In genomic region chr14:99231850-99232401, GRCh38 we compare ENCODE assay signal across 8 cellular contexts. TPM values are rescaled to one million over a fixed set of nuclear protein-coding genes. Genes with fewer than 3 reads are reported as not detected.
DNase-seq lines count a peak whose midpoint lies in the region; ATAC-seq and TF ChIP-seq lines count a peak whose summit lies in the region.
"Had no signal": no experiment of that assay in that cellular context is flagged by ENCODE, and none has a peak within 500 bp of the region (broad histone marks: within the 10 kb centered on the region; RNA-seq: fewer than 3 reads in every experiment).

No MANE protein-coding gene starts in this region.

- TF ChIP-seq CTCF in smooth muscle cell (IDR thresholded peaks at IDR 0.05; ENCODE audit: borderline replicate concordance, insufficient read depth, poor library complexity, severe bottlenecking) (no peak), brain microvascular endothelial cell (IDR thresholded peaks at IDR 0.05; ENCODE audit: low read depth, low read length, missing control alignments) (no peak)

- H3K4me3 Mint-ChIP-seq in activated CD8-positive, alpha-beta T cell treated with anti-CD3 and anti-CD28 coated beads, Interleukin-2, amount 10 ng/mL, durations not matched to agents 7 days and 5 days, result peak overlapping the region; percentile 73

- H3K4me2 ChIP-seq in smooth muscle cell, result peak overlapping the region; percentile 83

- H3K27me3 ChIP-seq in smooth muscle cell (ENCODE audit: low read depth) (no peaks in the 10 kb centered on the region), brain microvascular endothelial cell (replicated peaks) (no peaks in the 10 kb centered on the region)

- H3K4me3 ChIP-seq in smooth muscle cell (peak overlapping the region; percentile 47), brain microvascular endothelial cell (ENCODE audit: low read depth, low read length) (no peak overlapping the region)

- H3K36me3 ChIP-seq in smooth muscle cell (ENCODE audit: low read depth), result no peaks in the 10 kb centered on the region
- H3K36me3 ChIP-seq in brain microvascular endothelial cell (replicated peaks), result no peaks in the 10 kb centered on the region

- no peaks in the 10 kb centered on the region for H3K9me3 Mint-ChIP-seq in activated CD8-positive, alpha-beta T cell treated with anti-CD3 and anti-CD28 coated beads, Interleukin-2, amount 10 ng/mL, durations not matched to agents 7 days and 5 days (ENCODE audit: insufficient read depth)

- H3K4me1 ChIP-seq in smooth muscle cell (ENCODE audit: low read depth), result peaks cover 20% of the 10 kb centered on the region

- H3K9ac ChIP-seq in smooth muscle cell (ENCODE audit: low read depth), result no peak overlapping the region

- POLR2A ChIA-PET in HEK293T (lab: Yijun Ruan, JAX), result no interaction called here
- POLR2A ChIA-PET in activated CD8-positive, alpha-beta T cell treated with anti-CD3 and anti-CD28 coated beads, Interleukin-2, amount 10 ng/mL, durations not matched to agents 7 days and 5 days (lab: Charles Lee), result interaction anchor here (0.6 to 28.3 kb wide), 5 partner anchors 9 to 34 kb away, joined by 3 to 767 read pairs (median 15); partner anchors contain the start of gene BCL11B

- H3K36me3 Mint-ChIP-seq in activated CD8-positive, alpha-beta T cell treated with anti-CD3 and anti-CD28 coated beads, Interleukin-2, amount 10 ng/mL, durations not matched to agents 7 days and 5 days (ENCODE audit: low read depth), result peaks cover 82% of the 10 kb centered on the region

- CTCF ChIA-PET in HEK293T (lab: Yijun Ruan, JAX), result interaction anchor here (0.7 to 3.3 kb wide), 3 partner anchors 10 to 156 kb away, joined by 3 to 11 read pairs (median 5); no protein-coding TSS in a partner anchor
- CTCF ChIA-PET in activated CD8-positive, alpha-beta T cell treated with anti-CD3 and anti-CD28 coated beads, Interleukin-2, amount 10 ng/mL, durations not matched to agents 7 days and 5 days (lab: Charles Lee), result interaction anchor here (0.9 to 20.3 kb wide), 10 partner anchors 10 to 51 kb away, joined by 3 to 373 read pairs (median 10); partner anchors contain the start of gene BCL11B

- peaks cover 95% of the 10 kb centered on the region for H3K4me1 Mint-ChIP-seq in activated CD8-positive, alpha-beta T cell treated with anti-CD3 and anti-CD28 coated beads, Interleukin-2, amount 10 ng/mL, durations not matched to agents 7 days and 5 days (ENCODE audit: low read depth)

- peak; percentile 12 for ATAC-seq in activated CD8-positive, alpha-beta T cell treated with anti-CD3 and anti-CD28 coated beads, Interleukin-2, amount 10 ng/mL, durations not matched to agents 7 days and 5 days

- no peaks in the 10 kb centered on the region for H4K20me1 ChIP-seq in smooth muscle cell (ENCODE audit: low read depth)

- H3K27ac Mint-ChIP-seq in activated CD8-positive, alpha-beta T cell treated with anti-CD3 and anti-CD28 coated beads, Interleukin-2, amount 10 ng/mL, durations not matched to agents 7 days and 5 days, result peak overlapping the region; percentile 98

- in situ Hi-C loops in brain microvascular endothelial cell (cut with HindIII; ENCODE audit: low pct_ligation_motif_present, low sequenced_read_pairs), result no loop called here

- H3K9me3 ChIP-seq in smooth muscle cell (replicated peaks; ENCODE audit: low read depth), result no peaks in the 10 kb centered on the region

- peaks cover 28% of the 10 kb centered on the region for H3F3A ChIP-seq in smooth muscle cell (ENCODE audit: low read depth)

- H2AFZ ChIP-seq in smooth muscle cell (ENCODE audit: low read depth), result peak overlapping the region; percentile 35

- H3K27ac ChIP-seq in smooth muscle cell (ENCODE audit: low read depth), result no peak overlapping the region
- no peak overlapping the region for H3K27ac ChIP-seq in brain microvascular endothelial cell

- WGBS in smooth muscle cell (ENCODE audit: low lambda C conversion rate), result 14% methylated on average over 12 of the region's 15 CpGs

- DNase-seq in HEK293T (ENCODE audit: extremely low spot score) (peak; percentile 33), iPS DF 19.7 (ENCODE audit: low read depth, low spot score) (peak; percentile 56), smooth muscle cell (lab: John Stamatoyannopoulos, UW; ENCODE audit: unreplicated experiment) (no peak), Kasumi-1 (lab: John Stamatoyannopoulos, UW) (no peak), brain microvascular endothelial cell (no peak)
- DNase-seq in activated CD8-positive, alpha-beta T cell treated with anti-CD3 and anti-CD28 coated beads, Interleukin-2, amount 10 ng/mL, durations not matched to agents 7 days and 5 days, result peak; percentile 62
- no peak for DNase-seq in central memory CD4-positive, alpha-beta T cell
- DNase-seq: NCI-H1048 had no signal

- no peaks in the 10 kb centered on the region for H3K27me3 Mint-ChIP-seq in activated CD8-positive, alpha-beta T cell treated with anti-CD3 and anti-CD28 coated beads, Interleukin-2, amount 10 ng/mL, durations not matched to agents 7 days and 5 days (ENCODE audit: low read depth)

- H3K79me2 ChIP-seq in smooth muscle cell (ENCODE audit: low read depth), result no peaks in the 10 kb centered on the region

TF ChIP-seq in HEK293T, 16 proteins besides CTCF, POLR2A, EP300 and RAD21:
- no peak for TF ChIP-seq ARNT (IDR thresholded peaks at IDR 0.05)
- no peak for TF ChIP-seq HDGF (IDR thresholded peaks at IDR 0.05; ENCODE audit: borderline replicate concordance)
- TF ChIP-seq FOXA1 (IDR thresholded peaks at IDR 0.05), result no peak
- no peak for TF ChIP-seq PKNOX1 (IDR thresholded peaks at IDR 0.05)
- TF ChIP-seq BHLHE40 (IDR thresholded peaks at IDR 0.05; ENCODE audit: borderline replicate concordance), result no peak
- TF ChIP-seq CTBP1 (IDR thresholded peaks at IDR 0.05; ENCODE audit: borderline replicate concordance), result no peak
- no peak for TF ChIP-seq FOXK2 (IDR thresholded peaks at IDR 0.05)
- TF ChIP-seq ELF4 (IDR thresholded peaks at IDR 0.05), result no peak
- TF ChIP-seq ZNF384 (IDR thresholded peaks at IDR 0.05), result no peak
- no peak for TF ChIP-seq SUZ12 (IDR thresholded peaks at IDR 0.05)
- no peak for TF ChIP-seq LEF1 (IDR thresholded peaks at IDR 0.05; ENCODE audit: borderline replicate concordance)
- no peak for TF ChIP-seq NFRKB (IDR thresholded peaks at IDR 0.05)
- TF ChIP-seq L3MBTL2 (conservative IDR thresholded peaks at IDR 0.05), result no peak

RNA-seq across cellular contexts. Expression of gene BCL11B, which starts 40.1 kb away (rescaled TPM):
- total RNA-seq in activated CD8-positive, alpha-beta T cell treated with anti-CD3 and anti-CD28 coated beads, Interleukin-2, amount 10 ng/mL, durations not matched to agents 7 days and 5 days, result 10 to 100 TPM; 68.6 to 70.6 TPM
- 3.0 and 3.6 TPM in 2 replicates for total RNA-seq in smooth muscle cell
- 0.47 and 0.56 TPM in 2 replicates for polyA plus RNA-seq in smooth muscle cell

Comparison
In these comparisons a context has a peak if more than half of its experiments do, and no peak if none do; other contexts are left out.
1. DNase-seq: peak in HEK293T (single experiment), activated CD8-positive, alpha-beta T cell treated with anti-CD3 and anti-CD28 coated beads, Interleukin-2, amount 10 ng/mL, durations not matched to agents 7 days and 5 days (single experiment) and iPS DF 19.7 (single experiment); none in smooth muscle cell (single experiment), Kasumi-1 (0 of 2), central memory CD4-positive, alpha-beta T cell (single experiment) and brain microvascular endothelial cell (single experiment).
2. RNA of gene BCL11B, which starts 40.1 kb away (total RNA-seq): 68.6 to 70.6 TPM in activated CD8-positive, alpha-beta T cell treated with anti-CD3 and anti-CD28 coated beads, Interleukin-2, amount 10 ng/mL, durations not matched to agents 7 days and 5 days; 3.0 to 3.6 TPM in smooth muscle cell; every median in the first group is over 10 times any median in the second.